8 cellular contexts compared by ENCODE assay signal in genomic region chr4:6781113-6781512, GRCh38. TPM values are rescaled to one million over a fixed set of nuclear protein-coding genes. Genes with fewer than 3 reads are reported as not detected.
DNase-seq lines count a peak whose midpoint lies in the region; ATAC-seq lines count a peak whose summit lies in the region.

No MANE protein-coding gene starts in this region.

- peak overlapping the region in 4 of 11 experiments; percentile 99 to 100 (median 100); a peak in 7 of 22 replicates for H3K27ac ChIP-seq in BLaER1 treated with 17β-estradiol and CSF1 and Interleukin-3, amounts not matched to agents 10 nM and 100 nM
- peak overlapping the region; percentile 98 for H3K27ac ChIP-seq in angular gyrus (ENCODE audit: low read depth, low read length)

- POLR2A ChIA-PET in naive thymus-derived CD8-positive, alpha-beta T cell (lab: Charles Lee) = interaction anchor here (0.5 to 9.2 kb wide), 9 partner anchors 8 to 141 kb away, joined by 3 to 82 read pairs (median 20); partner anchors contain the start of genes BLOC1S4 and MRFAP1

- peak overlapping the region in 10 of 11 experiments; percentile 84 to 99 (median 90); a peak in 20 of 22 replicates for H3K4me2 ChIP-seq in BLaER1 treated with 17β-estradiol and CSF1 and Interleukin-3, amounts not matched to agents 10 nM and 100 nM

- H3K4me3 Mint-ChIP-seq in naive thymus-derived CD8-positive, alpha-beta T cell = peak overlapping the region; percentile 69 to 89 (median 79)

- no peaks in the 10 kb centered on the region for H3K27me3 Mint-ChIP-seq in naive thymus-derived CD8-positive, alpha-beta T cell

- H3K27me3 ChIP-seq in BLaER1 treated with 17β-estradiol and CSF1 and Interleukin-3, amounts not matched to agents 10 nM and 100 nM = no peaks in the 10 kb centered on the region

- peak overlapping the region in 4 of 11 experiments; percentile 29 to 100 (median 100); a peak in 4 of 22 replicates for H3K9ac ChIP-seq in BLaER1 treated with 17β-estradiol and CSF1 and Interleukin-3, amounts not matched to agents 10 nM and 100 nM

- peaks cover 43 to 82% (median 77%) of the 10 kb centered on the region in 4 donors for H3K4me1 Mint-ChIP-seq in naive thymus-derived CD8-positive, alpha-beta T cell

- peak overlapping the region; percentile 54 to 99 (median 92) for H3K27ac Mint-ChIP-seq in naive thymus-derived CD8-positive, alpha-beta T cell

- H3K36me3 ChIP-seq in BLaER1 treated with 17β-estradiol and CSF1 and Interleukin-3, amounts not matched to agents 10 nM and 100 nM = peaks cover 0 to 14% (median 10%) of the 10 kb centered on the region in 11 experiments; a peak in 13 of 22 replicates

- H3K36me3 Mint-ChIP-seq in naive thymus-derived CD8-positive, alpha-beta T cell = peaks cover 0 to 5% (median 0%) of the 10 kb centered on the region in 3 donors

- no peaks in the 10 kb centered on the region for H3K9me3 ChIP-seq in BLaER1 treated with 17β-estradiol and CSF1 and Interleukin-3, amounts not matched to agents 10 nM and 100 nM (replicated peaks in 1 of 11)

- DNase-seq in DMS153 treated with DMSO at 0.1 percent for 48 hours (lab: John Stamatoyannopoulos, UW; ENCODE audit: unreplicated experiment) (peak; percentile 15), NCI-H1694 treated with DMSO at 0.1 percent for 48 hours (lab: John Stamatoyannopoulos, UW) (no peak)
- DNase-seq in naive thymus-derived CD8-positive, alpha-beta T cell = no peak
- no peak for DNase-seq in stimulated activated CD4-positive, alpha-beta T cell treated with anti-CD3 and anti-CD28 coated beads, Interleukin-2, amount 100 ng/mL, for 24 hours

- peaks cover 25 to 30% (median 26%) of the 10 kb centered on the region in 11 experiments for H4K20me1 ChIP-seq in BLaER1 treated with 17β-estradiol and CSF1 and Interleukin-3, amounts not matched to agents 10 nM and 100 nM

- H3K9me3 Mint-ChIP-seq in naive thymus-derived CD8-positive, alpha-beta T cell = no peaks in the 10 kb centered on the region

- H3K4me1 ChIP-seq in BLaER1 treated with 17β-estradiol and CSF1 and Interleukin-3, amounts not matched to agents 10 nM and 100 nM = peaks cover 75 to 84% (median 82%) of the 10 kb centered on the region in 10 experiments

- no peak for ATAC-seq in naive thymus-derived CD8-positive, alpha-beta T cell
- ATAC-seq in GM21390 (IDR thresholded peaks at IDR 0.05; ENCODE audit: unreplicated experiment) (no peak), GM21528 (IDR thresholded peaks at IDR 0.05; ENCODE audit: low FRiP score, unreplicated experiment) (no peak)

- H3K4me3 ChIP-seq in BLaER1 treated with 17β-estradiol and CSF1 and Interleukin-3, amounts not matched to agents 10 nM and 100 nM = no peak overlapping the region; a peak in 1 of 20 replicates

RNA-seq across cellular contexts. Expression of gene KIAA0232, which starts 1.4 kb away (rescaled TPM):
- total RNA-seq in naive thymus-derived CD8-positive, alpha-beta T cell = 10 to 100 TPM; 29.9 to 31.0 TPM
- polyA plus RNA-seq in naive thymus-derived CD8-positive, alpha-beta T cell = 10 to 100 TPM; 11.9 to 15.4 (median 13.7) TPM
